ENCODE assay signal across 41 cellular contexts in genomic region chr17:27914382-27914781, GRCh38.
"Had no signal": no experiment of that assay in that cellular context is flagged by ENCODE, and none has a peak within 500 bp of the region (broad histone marks: within the 10 kb centered on the region; RNA-seq: fewer than 3 reads in every experiment).

No MANE protein-coding gene starts in this region.

- H3K4me1 ChIP-seq: ascending aorta, body of pancreas, breast epithelium had no signal

- H3K27me3 ChIP-seq: adrenal gland, ascending aorta, body of pancreas, brain microvascular endothelial cell, breast epithelium had no signal

- H3K4me3 ChIP-seq: adrenal gland, ascending aorta, body of pancreas, breast epithelium, cardiac muscle cell had no signal

- H3K27me3 Mint-ChIP-seq: activated naive CD4-positive, alpha-beta T cell treated with anti-CD3 and anti-CD28 coated beads, Interleukin-2, amount 50 U/mL, for 24 hours had no signal

- DNase-seq: activated effector memory CD4-positive, alpha-beta T cell treated with anti-CD3 and anti-CD28 coated beads, Interleukin-2, amount 50 U/mL, for 16 hours; activated effector memory CD4-positive, alpha-beta T cell treated with Interleukin-2 at 50 U/mL for 16 hours; activated gamma-delta T cell; activated gamma-delta T cell treated with Interleukin-2 at 50 U/mL for 16 hours; activated naive CD4-positive, alpha-beta T cell; activated naive CD4-positive, alpha-beta T cell treated with anti-CD3 and anti-CD28 coated beads for 36 hours; activated naive CD4-positive, alpha-beta T cell treated with anti-CD3 and anti-CD28 coated beads, Interleukin-2, amount 10 ng/mL, durations not matched to agents 7 days and 5 days; activated naive CD4-positive, alpha-beta T cell treated with anti-CD3 and anti-CD28 coated beads, Interleukin-2, amount 50 U/mL, for 16 hours; activated naive CD4-positive, alpha-beta T cell treated with Interleukin-2 at 50 U/mL for 16 hours; activated naive CD8-positive, alpha-beta T cell treated with anti-CD3 and anti-CD28 coated beads for 36 hours; activated naive CD8-positive, alpha-beta T cell treated with anti-CD3 and anti-CD28 coated beads, Interleukin-2, amount 10 ng/mL, durations not matched to agents 7 days and 5 days; activated naive CD8-positive, alpha-beta T cell treated with anti-CD3 and anti-CD28 coated beads, Interleukin-2, amount 50 U/mL, for 24 hours; activated T-cell treated with anti-CD3 and anti-CD28 coated beads for 4 hours; activated T-cell treated with anti-CD3 and anti-CD28 coated beads, Interleukin-2, amount 50 U/mL, for 1 hour; activated T-cell treated with anti-CD3 and anti-CD28 coated beads, Interleukin-2, amount 50 U/mL, for 24 hours; activated T-cell treated with anti-CD3 and anti-CD28 coated beads, Interleukin-2, amount 50 U/mL, for 4 hours; activated T-cell treated with anti-CD3 and anti-CD28 coated beads, Interleukin-2, amount 50 U/mL, for 48 hours; activated T-cell treated with anti-CD3 and anti-CD28 coated beads, Interleukin-2, amount 50 U/mL, for 72 hours; adrenal gland; amniotic stem cell; amygdala; anterior cingulate cortex; aorta; body of pancreas; brain microvascular endothelial cell; caudate nucleus; central memory CD4-positive, alpha-beta T cell; cerebellar nuclear complex had no signal

- H3K4me1 Mint-ChIP-seq: activated naive CD4-positive, alpha-beta T cell treated with anti-CD3 and anti-CD28 coated beads, Interleukin-2, amount 10 ng/mL, durations not matched to agents 7 days and 5 days; activated naive CD4-positive, alpha-beta T cell treated with anti-CD3 and anti-CD28 coated beads, Interleukin-2, amount 50 U/mL, for 24 hours; activated naive CD8-positive, alpha-beta T cell treated with anti-CD3 and anti-CD28 coated beads for 36 hours; activated naive CD8-positive, alpha-beta T cell treated with anti-CD3 and anti-CD28 coated beads, Interleukin-2, amount 10 ng/mL, durations not matched to agents 7 days and 5 days; activated T-helper 17 cell treated with anti-CD3 and anti-CD28 coated beads, Interleukin-2, amount 50 U/mL, for 72 hours; central memory CD8-positive, alpha-beta T cell had no signal

- H3K9me3 ChIP-seq: adrenal gland, ascending aorta, body of pancreas, breast epithelium had no signal

- H3K9me3 Mint-ChIP-seq: activated naive CD4-positive, alpha-beta T cell treated with anti-CD3 and anti-CD28 coated beads for 36 hours; activated naive CD4-positive, alpha-beta T cell treated with anti-CD3 and anti-CD28 coated beads, Interleukin-2, amount 10 ng/mL, durations not matched to agents 7 days and 5 days; activated naive CD4-positive, alpha-beta T cell treated with anti-CD3 and anti-CD28 coated beads, Interleukin-2, amount 50 U/mL, for 24 hours; activated naive CD4-positive, alpha-beta T cell treated with anti-CD3 and anti-CD28 coated beads, Interleukin-2, amount 50 U/mL, for 72 hours; activated naive CD8-positive, alpha-beta T cell treated with anti-CD3 and anti-CD28 coated beads for 36 hours; activated naive CD8-positive, alpha-beta T cell treated with anti-CD3 and anti-CD28 coated beads, Interleukin-2, amount 10 ng/mL, durations not matched to agents 7 days and 5 days; activated T-cell treated with anti-CD3 and anti-CD28 coated beads, Interleukin-2, amount 50 U/mL, for 24 hours; activated T-helper 1 cell treated with anti-CD3 and anti-CD28 coated beads, Interleukin-12 subunit alpha, Interleukin-12 subunit beta, Interleukin-2, Interleukin-4 antibody, amounts not matched to agents 30 ng/mL and 10 ng/mL and 1 ng/mL, durations not matched to agents 14 hours and 24 hours and 36 hours; activated T-helper 17 cell treated with anti-CD3 and anti-CD28 coated beads, Interleukin-2, amount 50 U/mL, for 72 hours; activated T-helper 2 cell treated with anti-CD3 and anti-CD28 coated beads, Interferon-gamma antibody, Interleukin-2, Interleukin-4, amounts not matched to agents 10 μg/mL and 5 μg/mL and 100 μg/mL, durations not matched to agents 14 hours and 24 hours and 36 hours; central memory CD8-positive, alpha-beta T cell had no signal

- FAIRE-seq: astrocyte, bronchial epithelial cell had no signal

- H3K27ac Mint-ChIP-seq: activated naive CD4-positive, alpha-beta T cell treated with anti-CD3 and anti-CD28 coated beads for 36 hours; activated naive CD4-positive, alpha-beta T cell treated with anti-CD3 and anti-CD28 coated beads, Interleukin-2, amount 10 ng/mL, durations not matched to agents 7 days and 5 days; activated naive CD4-positive, alpha-beta T cell treated with anti-CD3 and anti-CD28 coated beads, Interleukin-2, amount 50 U/mL, for 24 hours; activated naive CD4-positive, alpha-beta T cell treated with anti-CD3 and anti-CD28 coated beads, Interleukin-2, amount 50 U/mL, for 72 hours; activated naive CD8-positive, alpha-beta T cell; activated naive CD8-positive, alpha-beta T cell treated with anti-CD3 and anti-CD28 coated beads for 36 hours; activated naive CD8-positive, alpha-beta T cell treated with anti-CD3 and anti-CD28 coated beads, Interleukin-2, amount 10 ng/mL, durations not matched to agents 7 days and 5 days; activated naive CD8-positive, alpha-beta T cell treated with anti-CD3 and anti-CD28 coated beads, Interleukin-2, amount 50 U/mL, for 24 hours; activated T-cell treated with anti-CD3 and anti-CD28 coated beads, Interleukin-2, amount 50 U/mL, for 24 hours; activated T-cell treated with anti-CD3 and anti-CD28 coated beads, Interleukin-2, amount 50 U/mL, for 72 hours; activated T-helper 1 cell treated with anti-CD3 and anti-CD28 coated beads, Interleukin-12 subunit alpha, Interleukin-12 subunit beta, Interleukin-2, Interleukin-4 antibody, amounts not matched to agents 30 ng/mL and 10 ng/mL and 1 ng/mL, durations not matched to agents 14 hours and 24 hours and 36 hours; activated T-helper 17 cell treated with anti-CD3 and anti-CD28 coated beads, Interleukin-2, amount 50 U/mL, for 72 hours; activated T-helper 2 cell treated with anti-CD3 and anti-CD28 coated beads, Interferon-gamma antibody, Interleukin-2, Interleukin-4, amounts not matched to agents 10 μg/mL and 5 μg/mL and 100 μg/mL, durations not matched to agents 14 hours and 24 hours and 36 hours; brain had no signal

- H3K4me3 Mint-ChIP-seq: activated naive CD4-positive, alpha-beta T cell treated with anti-CD3 and anti-CD28 coated beads for 36 hours; activated naive CD4-positive, alpha-beta T cell treated with anti-CD3 and anti-CD28 coated beads, Interleukin-2, amount 10 ng/mL, durations not matched to agents 7 days and 5 days; activated naive CD4-positive, alpha-beta T cell treated with anti-CD3 and anti-CD28 coated beads, Interleukin-2, amount 50 U/mL, for 24 hours; activated naive CD8-positive, alpha-beta T cell; activated naive CD8-positive, alpha-beta T cell treated with anti-CD3 and anti-CD28 coated beads for 36 hours; activated naive CD8-positive, alpha-beta T cell treated with anti-CD3 and anti-CD28 coated beads, Interleukin-2, amount 10 ng/mL, durations not matched to agents 7 days and 5 days; activated naive CD8-positive, alpha-beta T cell treated with anti-CD3 and anti-CD28 coated beads, Interleukin-2, amount 50 U/mL, for 24 hours; activated T-cell treated with anti-CD3 and anti-CD28 coated beads, Interleukin-2, amount 50 U/mL, for 24 hours; activated T-cell treated with anti-CD3 and anti-CD28 coated beads, Interleukin-2, amount 50 U/mL, for 4 hours; activated T-cell treated with anti-CD3 and anti-CD28 coated beads, Interleukin-2, amount 50 U/mL, for 72 hours; activated T-helper 1 cell treated with anti-CD3 and anti-CD28 coated beads, Interleukin-12 subunit alpha, Interleukin-12 subunit beta, Interleukin-2, Interleukin-4 antibody, amounts not matched to agents 30 ng/mL and 10 ng/mL and 1 ng/mL, durations not matched to agents 14 hours and 24 hours and 36 hours; activated T-helper 17 cell treated with anti-CD3 and anti-CD28 coated beads, Interleukin-2, amount 50 U/mL, for 72 hours; brain; central memory CD8-positive, alpha-beta T cell had no signal

- H3K27ac ChIP-seq: adrenal gland, ascending aorta, body of pancreas, brain microvascular endothelial cell, breast epithelium, cardiac muscle cell had no signal

- H3K36me3 ChIP-seq: adrenal gland, ascending aorta, brain microvascular endothelial cell, breast epithelium, cardiac muscle cell had no signal

- H3K36me3 Mint-ChIP-seq: activated naive CD4-positive, alpha-beta T cell treated with anti-CD3 and anti-CD28 coated beads, Interleukin-2, amount 10 ng/mL, durations not matched to agents 7 days and 5 days; activated naive CD4-positive, alpha-beta T cell treated with anti-CD3 and anti-CD28 coated beads, Interleukin-2, amount 50 U/mL, for 24 hours; activated naive CD4-positive, alpha-beta T cell treated with anti-CD3 and anti-CD28 coated beads, Interleukin-2, amount 50 U/mL, for 72 hours; activated naive CD8-positive, alpha-beta T cell; activated naive CD8-positive, alpha-beta T cell treated with anti-CD3 and anti-CD28 coated beads for 36 hours; activated naive CD8-positive, alpha-beta T cell treated with anti-CD3 and anti-CD28 coated beads, Interleukin-2, amount 10 ng/mL, durations not matched to agents 7 days and 5 days; brain had no signal

- ATAC-seq: activated naive CD4-positive, alpha-beta T cell treated with anti-CD3 and anti-CD28 coated beads, Interleukin-2, amount 50 U/mL, for 72 hours; activated naive CD8-positive, alpha-beta T cell treated with anti-CD3 and anti-CD28 coated beads, Interleukin-2, amount 50 U/mL, for 24 hours; activated T-cell treated with anti-CD3 and anti-CD28 coated beads, Interleukin-2, amount 50 U/mL, for 4 hours; activated T-cell treated with anti-CD3 and anti-CD28 coated beads, Interleukin-2, amount 50 U/mL, for 72 hours; activated T-helper 17 cell treated with anti-CD3 and anti-CD28 coated beads, Interleukin-2, amount 50 U/mL, for 72 hours; body of pancreas had no signal
